Comparison of ENCODE assay signal across 1 cellular context in the genomic region with DNA sequence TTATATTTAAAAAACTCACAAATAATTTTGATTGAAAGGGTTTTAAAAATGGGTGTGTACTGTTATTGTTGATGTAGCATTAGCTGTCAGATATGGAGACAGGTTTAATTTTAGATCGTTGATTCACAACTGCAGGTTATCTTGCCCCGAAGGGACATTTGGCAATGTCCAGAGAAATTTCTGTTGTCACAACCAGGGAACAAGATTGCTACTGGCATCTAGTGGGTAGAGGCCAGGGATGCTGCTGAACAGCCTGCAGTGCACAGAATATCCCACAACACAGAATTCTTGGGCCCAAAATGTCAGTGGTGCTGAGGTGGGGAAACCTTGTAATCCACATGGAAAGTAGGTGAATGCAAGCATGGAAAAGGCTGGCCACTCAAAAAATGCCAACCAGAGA.
TF ChIP-seq lines count a peak whose summit lies in the region.

No MANE protein-coding gene starts in this region.

TF ChIP-seq in SK-N-SH, 30 proteins besides CTCF, POLR2A, EP300 and RAD21 (continued from another document):
- TF ChIP-seq PBX3 (IDR thresholded peaks at IDR 0.05) = no peak
- TF ChIP-seq GABPA (IDR thresholded peaks at IDR 0.05; ENCODE audit: low read depth) = no peak
